Comparison of ENCODE assay signal across 1 cellular context in the genomic region with DNA sequence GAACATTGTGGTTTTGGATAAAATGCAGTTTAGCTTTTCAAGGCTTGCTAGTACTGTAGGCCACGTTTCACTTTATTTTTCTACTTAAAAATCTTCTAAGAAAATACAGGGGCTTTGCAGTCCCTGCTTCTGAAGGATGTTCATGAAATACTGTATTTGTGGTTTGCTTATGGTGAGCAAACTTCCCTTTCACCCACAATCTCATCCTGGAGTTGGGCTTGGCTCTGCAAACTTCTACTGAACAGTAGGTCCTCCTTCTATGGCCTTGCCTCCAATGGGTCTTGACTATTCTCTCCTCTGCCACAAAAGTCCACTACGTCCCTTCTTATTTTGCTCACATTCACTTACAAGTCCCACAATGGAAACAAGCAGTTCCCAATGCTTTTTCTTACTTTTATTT.
TF ChIP-seq lines count a peak whose summit lies in the region.

No MANE protein-coding gene starts in this region.

TF ChIP-seq in K562, 482 proteins besides CTCF, POLR2A, EP300 and RAD21 (continued from another document):
- TF ChIP-seq FOXM1 (IDR thresholded peaks at IDR 0.05; ENCODE audit: low read depth) = no peak
- no peak for TF ChIP-seq FOXM1 (CRISPR knock-in tag; IDR thresholded peaks at IDR 0.05; ENCODE audit: low read depth)
- TF ChIP-seq SMAD4 (CRISPR knock-in tag; conservative IDR thresholded peaks at IDR 0.05) = no peak
